Comparison of ENCODE assay signal across 8 cellular contexts in genomic region chr11:48307760-48308386, GRCh38. TPM values are rescaled to one million over a fixed set of nuclear protein-coding genes. Genes with fewer than 3 reads are reported as not detected.
DNase-seq lines count a peak whose midpoint lies in the region; ATAC-seq, FAIRE-seq and TF ChIP-seq lines count a peak whose summit lies in the region.

No MANE protein-coding gene starts in this region.

- peak; percentile 76 for TF ChIP-seq CTCF in Calu3 (IDR thresholded peaks at IDR 0.05; ENCODE audit: unreplicated experiment)

- peak; percentile 81 for ATAC-seq in GM19467 (IDR thresholded peaks at IDR 0.05; ENCODE audit: unreplicated experiment)
- ATAC-seq in HG03097 (IDR thresholded peaks at IDR 0.05; ENCODE audit: low FRiP score, unreplicated experiment), result no peak

- intact Hi-C loops in Calu3 (cut with micrococcal nuclease; ENCODE audit: unreplicated experiment) (loop anchor here (1.0 to 10.0 kb wide), 3 partner anchors 136 to 1217 kb away; no protein-coding TSS in a partner anchor), posterior cingulate gyrus (cut with DNase I) (loop anchor here (10.0 kb wide), 1 partner anchor 857 kb away; no protein-coding TSS in a partner anchor)
- intact Hi-C loops in activated T-helper 2 cell treated with anti-CD3 and anti-CD28 coated beads, Interferon-gamma antibody, Interleukin-2, Interleukin-4, amounts not matched to agents 10 μg/mL and 5 μg/mL and 100 μg/mL, durations not matched to agents 14 hours and 24 hours and 36 hours (cut with micrococcal nuclease), result loop anchor here (5.0 kb wide), 2 partner anchors 136 to 1219 kb away; no protein-coding TSS in a partner anchor

- H3K4me3 Mint-ChIP-seq in Calu3 (ENCODE audit: low read depth, unreplicated experiment), result no peak overlapping the region
- H3K4me3 Mint-ChIP-seq in activated T-helper 2 cell treated with anti-CD3 and anti-CD28 coated beads, Interferon-gamma antibody, Interleukin-2, Interleukin-4, amounts not matched to agents 10 μg/mL and 5 μg/mL and 100 μg/mL, durations not matched to agents 14 hours and 24 hours and 36 hours (ENCODE audit: low read depth), result no peak overlapping the region

- H3K36me3 Mint-ChIP-seq in Calu3 (ENCODE audit: insufficient read depth, unreplicated experiment), result no peaks in the 10 kb centered on the region
- H3K36me3 Mint-ChIP-seq in activated T-helper 2 cell treated with anti-CD3 and anti-CD28 coated beads, Interferon-gamma antibody, Interleukin-2, Interleukin-4, amounts not matched to agents 10 μg/mL and 5 μg/mL and 100 μg/mL, durations not matched to agents 14 hours and 24 hours and 36 hours (ENCODE audit: low read depth), result no peaks in the 10 kb centered on the region

- H3K27me3 Mint-ChIP-seq in Calu3 (ENCODE audit: unreplicated experiment), result no peaks in the 10 kb centered on the region
- H3K27me3 Mint-ChIP-seq in activated T-helper 2 cell treated with anti-CD3 and anti-CD28 coated beads, Interferon-gamma antibody, Interleukin-2, Interleukin-4, amounts not matched to agents 10 μg/mL and 5 μg/mL and 100 μg/mL, durations not matched to agents 14 hours and 24 hours and 36 hours (ENCODE audit: low read depth), result peaks cover 1% of the 10 kb centered on the region

- BruUV-seq in Calu3 (replicated peaks; lab: Mats Ljungman, UMichigan), result no TSS peak

- FAIRE-seq in RCC 7860 (lab: Jason Lieb, UNC), result no peak

- CTCF ChIA-PET in Calu3 (lab: Charles Lee), result no interaction called here

- H3K27ac Mint-ChIP-seq in Calu3 (ENCODE audit: unreplicated experiment), result no peak overlapping the region
- H3K27ac Mint-ChIP-seq in activated T-helper 2 cell treated with anti-CD3 and anti-CD28 coated beads, Interferon-gamma antibody, Interleukin-2, Interleukin-4, amounts not matched to agents 10 μg/mL and 5 μg/mL and 100 μg/mL, durations not matched to agents 14 hours and 24 hours and 36 hours, result no peak overlapping the region

- DNase-seq in Calu3 (peak; percentile 73), HS-27A (ENCODE audit: low read depth) (peak; percentile 35), RCC 7860 (ENCODE audit: low spot score) (peak; percentile 14), globus pallidus (ENCODE audit: low spot score) (peak; percentile 68), posterior cingulate gyrus (peak in 7 of 10 donors; percentile 47 to 88 (median 68))
- DNase-seq in activated T-helper 2 cell treated with anti-CD3 and anti-CD28 coated beads, Interferon-gamma antibody, Interleukin-2, Interleukin-4, amounts not matched to agents 10 μg/mL and 5 μg/mL and 100 μg/mL, durations not matched to agents 14 hours and 24 hours and 36 hours (ENCODE audit: low spot score), result peak; percentile 48

- no peaks in the 10 kb centered on the region for H3K9me3 Mint-ChIP-seq in Calu3 (ENCODE audit: low read depth, unreplicated experiment)
- H3K9me3 Mint-ChIP-seq in activated T-helper 2 cell treated with anti-CD3 and anti-CD28 coated beads, Interferon-gamma antibody, Interleukin-2, Interleukin-4, amounts not matched to agents 10 μg/mL and 5 μg/mL and 100 μg/mL, durations not matched to agents 14 hours and 24 hours and 36 hours, result no peaks in the 10 kb centered on the region

- H3K4me1 Mint-ChIP-seq in Calu3 (ENCODE audit: low read depth, unreplicated experiment), result no peaks in the 10 kb centered on the region
- H3K4me1 Mint-ChIP-seq in activated T-helper 2 cell treated with anti-CD3 and anti-CD28 coated beads, Interferon-gamma antibody, Interleukin-2, Interleukin-4, amounts not matched to agents 10 μg/mL and 5 μg/mL and 100 μg/mL, durations not matched to agents 14 hours and 24 hours and 36 hours (ENCODE audit: low read depth), result no peaks in the 10 kb centered on the region

RNA-seq across cellular contexts. Expression of gene OR4S1, which starts 1.9 kb away (rescaled TPM):
- not detected in 2 replicates for total RNA-seq in Calu3 (2022)
- not detected in 2 replicates for total RNA-seq in activated T-helper 2 cell treated with anti-CD3 and anti-CD28 coated beads, Interferon-gamma antibody, Interleukin-2, Interleukin-4, amounts not matched to agents 10 μg/mL and 5 μg/mL and 100 μg/mL, durations not matched to agents 14 hours and 24 hours and 36 hours

RNA-seq across cellular contexts. Expression of gene OR4C3, which starts 16.8 kb away (rescaled TPM):
- total RNA-seq in Calu3 (2022), result not detected in 2 replicates
- total RNA-seq in activated T-helper 2 cell treated with anti-CD3 and anti-CD28 coated beads, Interferon-gamma antibody, Interleukin-2, Interleukin-4, amounts not matched to agents 10 μg/mL and 5 μg/mL and 100 μg/mL, durations not matched to agents 14 hours and 24 hours and 36 hours, result not detected in 2 replicates

RNA-seq across cellular contexts. Expression of gene OR4X1, which starts 44.2 kb away (rescaled TPM):
- not detected in 2 replicates for total RNA-seq in Calu3 (2022)
- not detected in 2 replicates for total RNA-seq in activated T-helper 2 cell treated with anti-CD3 and anti-CD28 coated beads, Interferon-gamma antibody, Interleukin-2, Interleukin-4, amounts not matched to agents 10 μg/mL and 5 μg/mL and 100 μg/mL, durations not matched to agents 14 hours and 24 hours and 36 hours

RNA-seq across cellular contexts. Expression of gene OR4C5, which starts 58.4 kb away (rescaled TPM):
- total RNA-seq in Calu3 (2022), result not detected in 2 replicates
- total RNA-seq in activated T-helper 2 cell treated with anti-CD3 and anti-CD28 coated beads, Interferon-gamma antibody, Interleukin-2, Interleukin-4, amounts not matched to agents 10 μg/mL and 5 μg/mL and 100 μg/mL, durations not matched to agents 14 hours and 24 hours and 36 hours, result not detected in 2 replicates

Comparison
In these comparisons a context has a peak if more than half of its experiments do, and no peak if none do; other contexts are left out.
1. DNase-seq: peak in every context shown above with its lines; median percentile 73 in Calu3; 68 in globus pallidus; 68 in posterior cingulate gyrus; 48 in activated T-helper 2 cell treated with anti-CD3 and anti-CD28 coated beads, Interferon-gamma antibody, Interleukin-2, Interleukin-4, amounts not matched to agents 10 μg/mL and 5 μg/mL and 100 μg/mL, durations not matched to agents 14 hours and 24 hours and 36 hours; 35 in HS-27A; 14 in RCC 7860.